In the genomic region with DNA sequence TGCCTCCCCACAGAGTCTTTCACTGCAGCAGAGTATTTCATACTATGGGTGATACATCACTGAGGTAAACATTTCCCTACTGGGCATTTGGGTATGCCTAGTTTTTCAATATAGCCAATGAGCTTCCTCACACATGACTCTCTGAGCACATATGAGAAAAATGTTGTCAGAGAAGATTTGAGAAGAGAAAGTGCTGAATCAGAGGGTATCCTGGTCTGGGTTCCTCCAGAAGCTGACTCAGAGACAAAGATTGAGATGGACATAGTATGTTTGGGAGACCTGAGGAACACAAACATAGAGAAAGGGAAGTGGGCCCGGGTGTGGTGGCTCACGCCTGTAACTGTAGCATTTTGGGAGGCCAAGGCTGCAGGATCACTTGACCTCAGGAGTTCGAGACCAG, we compare ENCODE assay signal across 13 cellular contexts. TPM values are rescaled to one million over a fixed set of nuclear protein-coding genes. Genes with fewer than 3 reads are reported as not detected.
A peak's percentile ranks its signal among the peaks of the same experiment; 100 is the strongest.
DNase-seq lines count a peak whose midpoint lies in the region; TF ChIP-seq lines count a peak whose summit lies in the region.
"Had no signal": no experiment of that assay in that cellular context is flagged by ENCODE, and none has a peak within 500 bp of the region (broad histone marks: within the 10 kb centered on the region; RNA-seq: fewer than 3 reads in every experiment).

No MANE protein-coding gene starts in this region.

- DNase-seq in A172 (ENCODE audit: low spot score): peak; percentile 52
- DNase-seq in GM03348 (ENCODE audit: low spot score): peak; percentile 65
- peak; percentile 39 for DNase-seq in RWPE1 (ENCODE audit: low spot score)
- DNase-seq in fibroblast of the aortic adventitia (ENCODE audit: low read depth): peak; percentile 66
- no peak for DNase-seq in activated T-helper 2 cell treated with anti-CD3 and anti-CD28 coated beads, Interferon-gamma antibody, Interleukin-2, Interleukin-4, amounts not matched to agents 10 μg/mL and 5 μg/mL and 100 μg/mL, durations not matched to agents 14 hours and 24 hours and 36 hours (ENCODE audit: low spot score)
- no peak for DNase-seq in DMS 273 treated with DMSO at 0.1 percent for 48 hours (lab: John Stamatoyannopoulos, UW)
- DNase-seq in OCI-LY7 (ENCODE audit: low spot score): no peak
- no peak for DNase-seq in middle frontal gyrus (ENCODE audit: extremely low spot score, low spot score)
- DNase-seq: Peyer's patch, uterus had no signal

- intact Hi-C loops in activated T-helper 2 cell treated with anti-CD3 and anti-CD28 coated beads, Interferon-gamma antibody, Interleukin-2, Interleukin-4, amounts not matched to agents 10 μg/mL and 5 μg/mL and 100 μg/mL, durations not matched to agents 14 hours and 24 hours and 36 hours (cut with micrococcal nuclease): no loop called here
- intact Hi-C loops in OCI-LY7 (cut with micrococcal nuclease; ENCODE audit: unreplicated experiment): no loop called here

- CTCF ChIA-PET in RWPE1 (lab: Yijun Ruan, JAX): no interaction called here
- CTCF ChIA-PET in OCI-LY7 (lab: Charles Lee; ENCODE audit: unreplicated experiment): no interaction called here

- H3K79me2 ChIP-seq in OCI-LY7 (ENCODE audit: insufficient read depth, low read depth, low read length): peaks cover 6% of the 10 kb centered on the region; the same call in 1 of the 2 replicates

- H3K4me1 Mint-ChIP-seq in activated T-helper 2 cell treated with anti-CD3 and anti-CD28 coated beads, Interferon-gamma antibody, Interleukin-2, Interleukin-4, amounts not matched to agents 10 μg/mL and 5 μg/mL and 100 μg/mL, durations not matched to agents 14 hours and 24 hours and 36 hours (ENCODE audit: low read depth): peaks cover 7% of the 10 kb centered on the region

- no peaks in the 10 kb centered on the region for H3K9me3 ChIP-seq in OCI-LY7 (ENCODE audit: low read length)
- H3K9me3 ChIP-seq: Peyer's patch, uterus had no signal

- peaks cover 55% of the 10 kb centered on the region for H3K36me3 Mint-ChIP-seq in activated T-helper 2 cell treated with anti-CD3 and anti-CD28 coated beads, Interferon-gamma antibody, Interleukin-2, Interleukin-4, amounts not matched to agents 10 μg/mL and 5 μg/mL and 100 μg/mL, durations not matched to agents 14 hours and 24 hours and 36 hours (ENCODE audit: low read depth)

- H3K4me1 ChIP-seq in OCI-LY7 (ENCODE audit: insufficient read depth, low read length, poor library complexity, severe bottlenecking): peaks cover 17% of the 10 kb centered on the region
- H3K4me1 ChIP-seq: uterus had no signal

- POLR2A ChIA-PET in RWPE1 (lab: Yijun Ruan, JAX; ENCODE audit: low non-redundant PET): no interaction called here
- POLR2A ChIA-PET in OCI-LY7 (lab: Charles Lee): no interaction called here

- H3K27ac ChIP-seq in RWPE1: no peak overlapping the region
- no peak overlapping the region for H3K27ac ChIP-seq in OCI-LY7 (ENCODE audit: low read depth, low read length, poor library complexity, severe bottlenecking)
- H3K27ac ChIP-seq: BLaER1, neural progenitor cell, Peyer's patch, uterus, VCaP had no signal

- no peak overlapping the region for H2AFZ ChIP-seq in OCI-LY7 (ENCODE audit: low read length)
- H2AFZ ChIP-seq: neural progenitor cell had no signal

- H3K9me2 ChIP-seq in OCI-LY7 (ENCODE audit: insufficient read depth, low read length): no peaks in the 10 kb centered on the region

- no peaks in the 10 kb centered on the region for H3K9me3 Mint-ChIP-seq in activated T-helper 2 cell treated with anti-CD3 and anti-CD28 coated beads, Interferon-gamma antibody, Interleukin-2, Interleukin-4, amounts not matched to agents 10 μg/mL and 5 μg/mL and 100 μg/mL, durations not matched to agents 14 hours and 24 hours and 36 hours

- H3K4me3 Mint-ChIP-seq in activated T-helper 2 cell treated with anti-CD3 and anti-CD28 coated beads, Interferon-gamma antibody, Interleukin-2, Interleukin-4, amounts not matched to agents 10 μg/mL and 5 μg/mL and 100 μg/mL, durations not matched to agents 14 hours and 24 hours and 36 hours (ENCODE audit: low read depth): no peak overlapping the region
- H3K4me3 Mint-ChIP-seq: neural progenitor cell had no signal

- H4K20me1 ChIP-seq in OCI-LY7 (ENCODE audit: insufficient read depth, low read length): no peaks in the 10 kb centered on the region
- H4K20me1 ChIP-seq: BLaER1 had no signal

- TF ChIP-seq CTCF in RWPE1 (conservative IDR thresholded peaks at IDR 0.05; ENCODE audit: low read depth) (no peak), fibroblast of the aortic adventitia (IDR thresholded peaks at IDR 0.05; ENCODE audit: insufficient read depth, low read length) (no peak), OCI-LY7 (conservative IDR thresholded peaks at IDR 0.05; ENCODE audit: low read length) (no peak)

- peaks cover 95% of the 10 kb centered on the region for H3K36me3 ChIP-seq in OCI-LY7 (ENCODE audit: insufficient read depth, low read length)
- H3K36me3 ChIP-seq: neural progenitor cell, uterus had no signal

- H3K4me2 ChIP-seq in OCI-LY7 (ENCODE audit: low read length): no peak overlapping the region
- H3K4me2 ChIP-seq: BLaER1, neural progenitor cell had no signal

- H3K4me3 ChIP-seq in fibroblast of the aortic adventitia (ENCODE audit: low read depth, low read length): no peak overlapping the region
- H3K4me3 ChIP-seq in OCI-LY7 (ENCODE audit: low read depth, low read length, poor library complexity, severe bottlenecking): no peak overlapping the region
- H3K4me3 ChIP-seq: BLaER1, neural progenitor cell, Peyer's patch, uterus had no signal

- no peaks in the 10 kb centered on the region for H3K27me3 Mint-ChIP-seq in activated T-helper 2 cell treated with anti-CD3 and anti-CD28 coated beads, Interferon-gamma antibody, Interleukin-2, Interleukin-4, amounts not matched to agents 10 μg/mL and 5 μg/mL and 100 μg/mL, durations not matched to agents 14 hours and 24 hours and 36 hours (ENCODE audit: low read depth)

- BruUV-seq in OCI-LY7 (replicated peaks; lab: Mats Ljungman, UMichigan): no TSS peak

- H3K27ac Mint-ChIP-seq in activated T-helper 2 cell treated with anti-CD3 and anti-CD28 coated beads, Interferon-gamma antibody, Interleukin-2, Interleukin-4, amounts not matched to agents 10 μg/mL and 5 μg/mL and 100 μg/mL, durations not matched to agents 14 hours and 24 hours and 36 hours: no peak overlapping the region
- H3K27ac Mint-ChIP-seq: neural progenitor cell had no signal

RNA-seq across cellular contexts. Expression of gene SLC8B1, which starts 12.6 kb away (rescaled TPM):
- 18.2 and 21.0 TPM in 2 replicates for total RNA-seq in A172 (2014; rRNA removed; shearing (Covaris generic))
- 11.5 and 30.7 TPM in 2 replicates for total RNA-seq in fibroblast of the aortic adventitia (ENCODE audit: low replicate concordance)
- total RNA-seq in activated T-helper 2 cell treated with anti-CD3 and anti-CD28 coated beads, Interferon-gamma antibody, Interleukin-2, Interleukin-4, amounts not matched to agents 10 μg/mL and 5 μg/mL and 100 μg/mL, durations not matched to agents 14 hours and 24 hours and 36 hours: 20.8 and 23.5 TPM in 2 replicates
- total RNA-seq in OCI-LY7 (2014; rRNA removed; shearing (Covaris generic)): 40.6 and 47.1 TPM in 2 replicates
- total RNA-seq in OCI-LY7 (2022): 57.2 and 69.1 TPM in 2 replicates

RNA-seq across cellular contexts. Expression of gene PLBD2, which starts 36.0 kb away (rescaled TPM):
- 10.1 and 15.5 TPM in 2 replicates for total RNA-seq in A172 (2014; rRNA removed; shearing (Covaris generic))
- total RNA-seq in fibroblast of the aortic adventitia (ENCODE audit: low replicate concordance) (35.1 and 50.9 TPM in 2 replicates), OCI-LY7 (2022) (9.1 and 14.4 TPM in 2 replicates)
- total RNA-seq in activated T-helper 2 cell treated with anti-CD3 and anti-CD28 coated beads, Interferon-gamma antibody, Interleukin-2, Interleukin-4, amounts not matched to agents 10 μg/mL and 5 μg/mL and 100 μg/mL, durations not matched to agents 14 hours and 24 hours and 36 hours: 16.2 and 18.6 TPM in 2 replicates
- 2.3 and 3.4 TPM in 2 replicates for total RNA-seq in OCI-LY7 (2014; rRNA removed; shearing (Covaris generic))

Comparison
In these comparisons a context has a peak if more than half of its experiments do, and no peak if none do; other contexts are left out.
1. DNase-seq: peak in A172 (single experiment), GM03348 (single experiment), RWPE1 (single experiment) and fibroblast of the aortic adventitia (single experiment); none in activated T-helper 2 cell treated with anti-CD3 and anti-CD28 coated beads, Interferon-gamma antibody, Interleukin-2, Interleukin-4, amounts not matched to agents 10 μg/mL and 5 μg/mL and 100 μg/mL, durations not matched to agents 14 hours and 24 hours and 36 hours (single experiment), DMS 273 treated with DMSO at 0.1 percent for 48 hours (single experiment), OCI-LY7 (single experiment) and middle frontal gyrus (single experiment).